16 cellular contexts compared by ENCODE assay signal in genomic region chr4:36771411-36772153, GRCh38.
DNase-seq lines count a peak whose midpoint lies in the region; ATAC-seq and TF ChIP-seq lines count a peak whose summit lies in the region.
"Had no signal": no experiment of that assay in that cellular context is flagged by ENCODE, and none has a peak within 500 bp of the region (broad histone marks: within the 10 kb centered on the region; RNA-seq: fewer than 3 reads in every experiment).

No MANE protein-coding gene starts in this region.

- ATAC-seq in GM18505 (IDR thresholded peaks at IDR 0.05; ENCODE audit: unreplicated experiment) (peak; percentile 47), GM21360 (IDR thresholded peaks at IDR 0.05; ENCODE audit: unreplicated experiment) (peak; percentile 51), HG03520 (IDR thresholded peaks at IDR 0.05; ENCODE audit: unreplicated experiment) (peak; percentile 36), HG03045 (IDR thresholded peaks at IDR 0.05; ENCODE audit: unreplicated experiment) (no peak), HG03280 (IDR thresholded peaks at IDR 0.05; ENCODE audit: unreplicated experiment) (no peak)
- ATAC-seq: activated naive CD8-positive, alpha-beta T cell treated with anti-CD3 and anti-CD28 coated beads, Interleukin-2, amount 50 U/mL, for 24 hours; pancreas; stimulated activated naive CD8-positive, alpha-beta T cell treated with anti-CD3 and anti-CD28 coated beads, Interleukin-15, Interleukin-2, amounts not matched to agents 100 U/mL and 50 U/mL, for 24 hours had no signal

- H3K9me3 Mint-ChIP-seq in glutamatergic neuron (ENCODE audit: unreplicated experiment): peaks cover 3% of the 10 kb centered on the region
- H3K9me3 Mint-ChIP-seq: activated naive CD8-positive, alpha-beta T cell treated with anti-CD3 and anti-CD28 coated beads, Interleukin-2, amount 50 U/mL, for 24 hours had no signal

- DNase-seq in glutamatergic neuron (peak; percentile 26), mucosa of gallbladder (ENCODE audit: low spot score) (no peak)
- DNase-seq: activated CD4-positive, alpha-beta T cell treated with anti-CD3 and anti-CD28 coated beads for 48 hours; activated naive CD8-positive, alpha-beta T cell treated with anti-CD3 and anti-CD28 coated beads, Interleukin-2, amount 50 U/mL, for 24 hours; BE2C; DND-41; effector memory CD4-positive, alpha-beta T cell; H7; NCI-H187 treated with DMSO at 0.1 percent for 48 hours; pancreas; stimulated activated naive CD8-positive, alpha-beta T cell treated with anti-CD3 and anti-CD28 coated beads, Interleukin-15, Interleukin-2, amounts not matched to agents 100 U/mL and 50 U/mL, for 24 hours had no signal

- no peak for TF ChIP-seq POLR2A in GM18505 (IDR thresholded peaks at IDR 0.05; ENCODE audit: borderline replicate concordance, extremely low read depth, insufficient read depth, insufficient read length)

- peaks cover 3% of the 10 kb centered on the region for H3K27me3 Mint-ChIP-seq in glutamatergic neuron (ENCODE audit: unreplicated experiment)
- H3K27me3 Mint-ChIP-seq: activated naive CD8-positive, alpha-beta T cell treated with anti-CD3 and anti-CD28 coated beads, Interleukin-2, amount 50 U/mL, for 24 hours had no signal

- H3K27ac Mint-ChIP-seq in glutamatergic neuron (ENCODE audit: unreplicated experiment): no peak overlapping the region
- H3K27ac Mint-ChIP-seq: activated naive CD8-positive, alpha-beta T cell treated with anti-CD3 and anti-CD28 coated beads, Interleukin-2, amount 50 U/mL, for 24 hours had no signal

- peaks cover 27% of the 10 kb centered on the region for H3K4me1 Mint-ChIP-seq in glutamatergic neuron (ENCODE audit: low read depth, unreplicated experiment)
- H3K4me1 Mint-ChIP-seq: activated naive CD8-positive, alpha-beta T cell treated with anti-CD3 and anti-CD28 coated beads, Interleukin-2, amount 50 U/mL, for 24 hours had no signal

- H3K36me3 Mint-ChIP-seq in glutamatergic neuron (ENCODE audit: unreplicated experiment): no peaks in the 10 kb centered on the region

- TF ChIP-seq CTCF in glutamatergic neuron (IDR thresholded peaks at IDR 0.05; ENCODE audit: partially characterized antibody, unreplicated experiment): no peak

- H3K4me3 Mint-ChIP-seq in glutamatergic neuron (ENCODE audit: unreplicated experiment): peak overlapping the region; percentile 9
- H3K4me3 Mint-ChIP-seq: activated naive CD8-positive, alpha-beta T cell treated with anti-CD3 and anti-CD28 coated beads, Interleukin-2, amount 50 U/mL, for 24 hours had no signal

Comparison
In these comparisons a context has a peak if more than half of its experiments do, and no peak if none do; other contexts are left out.
1. ATAC-seq: peak in GM18505 (single experiment), GM21360 (single experiment) and HG03520 (single experiment); none in HG03045 (single experiment) and HG03280 (single experiment).